Comparison of ENCODE assay signal across 17 cellular contexts in genomic region chr6:3805448-3806123, GRCh38. TPM values are rescaled to one million over a fixed set of nuclear protein-coding genes. Genes with fewer than 3 reads are reported as not detected.
DNase-seq lines count a peak whose midpoint lies in the region; TF ChIP-seq lines count a peak whose summit lies in the region.
"Had no signal": no experiment of that assay in that cellular context is flagged by ENCODE, and none has a peak within 500 bp of the region (broad histone marks: within the 10 kb centered on the region; RNA-seq: fewer than 3 reads in every experiment).

No MANE protein-coding gene starts in this region.

- no peak overlapping the region for H3K4me2 ChIP-seq in trophoblast cell (ENCODE audit: low read length)

- peaks cover 13% of the 10 kb centered on the region for H3K79me1 ChIP-seq in trophoblast cell (ENCODE audit: low read length)

- H3K27ac ChIP-seq in trophoblast cell (ENCODE audit: low read depth, low read length): no peak overlapping the region
- H3K27ac ChIP-seq in brain microvascular endothelial cell: no peak overlapping the region

- H2BK12ac ChIP-seq in trophoblast cell (ENCODE audit: low read length): peak overlapping the region; percentile 7

- H3K14ac ChIP-seq in trophoblast cell (ENCODE audit: low read length): no peak overlapping the region

- no CpG with 5 or more reads among the region's 8 CpGs for WGBS in trophoblast cell (ENCODE audit: extremely low coverage, insufficient coverage, insufficient read length)

- no peak overlapping the region for H2BK5ac ChIP-seq in trophoblast cell (ENCODE audit: low read depth, low read length, poor library complexity)

- no peaks in the 10 kb centered on the region for H3K36me3 ChIP-seq in trophoblast cell (ENCODE audit: control insufficient read depth in 1 of 2, insufficient read depth in 2 of 2, low read length in 2 of 2)
- H3K36me3 ChIP-seq in brain microvascular endothelial cell (replicated peaks): no peaks in the 10 kb centered on the region

- no peaks in the 10 kb centered on the region for H3K9me3 ChIP-seq in trophoblast cell (ENCODE audit: insufficient read depth, low read depth, low read length)

- no peak for TF ChIP-seq CTCF in foreskin fibroblast (IDR thresholded peaks at IDR 0.05; ENCODE audit: low read depth, low read length)
- no peak for TF ChIP-seq CTCF in brain microvascular endothelial cell (IDR thresholded peaks at IDR 0.05; ENCODE audit: low read depth, low read length, missing control alignments)

- in situ Hi-C loops in brain microvascular endothelial cell (cut with HindIII; ENCODE audit: low pct_ligation_motif_present, low sequenced_read_pairs): no loop called here

- H3K9ac ChIP-seq in trophoblast cell (ENCODE audit: low read length): no peak overlapping the region

- H3K79me2 ChIP-seq in trophoblast cell (ENCODE audit: control insufficient read depth, insufficient read depth, low read length, poor library complexity): peaks cover 2% of the 10 kb centered on the region

- peaks cover 18 to 23% of the 10 kb centered on the region in 2 experiments for H3K4me1 ChIP-seq in trophoblast cell (ENCODE audit: control insufficient read depth in 1 of 2, insufficient read depth in 2 of 2, low read length in 2 of 2)

- no peak overlapping the region for H2BK120ac ChIP-seq in trophoblast cell (ENCODE audit: insufficient read depth, low read length, poor library complexity)

- H4K12ac ChIP-seq in trophoblast cell (ENCODE audit: low read depth, low read length): no peak overlapping the region

- H3K27me3 ChIP-seq in trophoblast cell (ENCODE audit: insufficient read depth, low read length): no peaks in the 10 kb centered on the region
- H3K27me3 ChIP-seq in brain microvascular endothelial cell (replicated peaks): no peaks in the 10 kb centered on the region

- H4K91ac ChIP-seq in trophoblast cell (ENCODE audit: low read depth, low read length): no peak overlapping the region

- DNase-seq in EL (peak; percentile 47), amniotic epithelial cell (ENCODE audit: low read depth) (peak; percentile 60), foreskin fibroblast (peak; percentile 33 to 36), trophoblast cell (no peak), NCI-H1930 (lab: John Stamatoyannopoulos, UW) (no peak), brain microvascular endothelial cell (no peak), NCI-H446 treated with DMSO at 0.1 percent for 48 hours (lab: John Stamatoyannopoulos, UW) (no peak)
- DNase-seq in activated CD8-positive, alpha-beta memory T cell treated with anti-CD3 and anti-CD28 coated beads, Interleukin-2, amount 50 U/mL, for 4 hours: no peak
- DNase-seq: activated CD4-positive, alpha-beta T cell treated with anti-CD3 and anti-CD28 coated beads for 48 hours; activated naive CD4-positive, alpha-beta T cell treated with anti-CD3 and anti-CD28 coated beads, Interleukin-2, amount 10 ng/mL, durations not matched to agents 7 days and 5 days; COR-L47; effector memory CD4-positive, alpha-beta T cell; H9; naive B cell; NCI-H1694 treated with DMSO at 0.1 percent for 48 hours; NCI-H524 had no signal

- H3K23ac ChIP-seq in trophoblast cell (ENCODE audit: low read length): no peak overlapping the region

- H3K18ac ChIP-seq in trophoblast cell (ENCODE audit: low read length): no peak overlapping the region

- no peak overlapping the region for H2AK5ac ChIP-seq in trophoblast cell (ENCODE audit: low read length)

- H2AFZ ChIP-seq in trophoblast cell (ENCODE audit: insufficient read depth, low read length, poor library complexity): no peak overlapping the region

- no peak overlapping the region for H4K8ac ChIP-seq in trophoblast cell (ENCODE audit: low read depth, low read length)

- H3K4ac ChIP-seq in trophoblast cell (ENCODE audit: low read depth, low read length): no peak overlapping the region

- H3K4me3 ChIP-seq in foreskin fibroblast (ENCODE audit: low read depth in 1 of 2, low read length in 2 of 2) (no peak overlapping the region), trophoblast cell (ENCODE audit: low read depth, low read length) (no peak overlapping the region), brain microvascular endothelial cell (ENCODE audit: low read depth, low read length) (no peak overlapping the region)
- H3K4me3 ChIP-seq: GM12878 had no signal

RNA-seq across cellular contexts. Expression of gene FAM50B, which starts 43.6 kb away (rescaled TPM):
- 1.3 TPM in 2 replicates for polyA plus RNA-seq in trophoblast cell (2013)

RNA-seq across cellular contexts. Expression of gene PXDC1, which starts 54.1 kb away (rescaled TPM):
- 57.9 and 59.3 TPM in 2 replicates for polyA plus RNA-seq in trophoblast cell (2013)

Comparison
In these comparisons a context has a peak if more than half of its experiments do, and no peak if none do; other contexts are left out.
1. DNase-seq: peak in EL (single experiment), amniotic epithelial cell (single experiment) and foreskin fibroblast (2 of 2); none in trophoblast cell (0 of 2), NCI-H1930 (0 of 2), brain microvascular endothelial cell (single experiment), NCI-H446 treated with DMSO at 0.1 percent for 48 hours (single experiment) and activated CD8-positive, alpha-beta memory T cell treated with anti-CD3 and anti-CD28 coated beads, Interleukin-2, amount 50 U/mL, for 4 hours (single experiment).